ENCODE assay signal across 3 cellular contexts in the genomic region with DNA sequence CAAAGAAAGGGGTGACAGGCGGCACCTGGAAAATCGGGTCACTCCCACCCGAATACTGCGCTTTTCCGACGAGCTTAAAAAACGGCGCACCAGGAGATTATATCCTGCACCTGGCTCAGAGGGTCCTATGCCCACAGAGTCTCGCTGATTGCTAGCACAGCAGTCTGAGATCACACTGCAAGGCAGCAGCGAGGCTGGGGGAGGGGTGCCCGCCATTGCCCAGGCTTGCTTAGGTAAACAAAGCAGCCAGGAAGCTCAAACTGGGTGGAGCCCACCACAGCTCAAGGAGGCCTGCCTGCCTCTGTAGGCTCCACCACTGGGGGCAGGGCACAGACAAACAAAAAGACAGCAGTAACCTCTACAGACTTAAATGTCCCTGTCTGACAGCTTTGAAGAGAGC. TPM values are rescaled to one million over a fixed set of nuclear protein-coding genes. Genes with fewer than 3 reads are reported as not detected.
"Had no signal": no experiment of that assay in that cellular context is flagged by ENCODE, and none has a peak within 500 bp of the region (broad histone marks: within the 10 kb centered on the region; RNA-seq: fewer than 3 reads in every experiment).

No MANE protein-coding gene starts in this region.

RNA-seq across cellular contexts. Expression of a gene that starts 26.2 kb away (rescaled TPM):
- total RNA-seq: naive thymus-derived CD8-positive, alpha-beta T cell had no signal
- polyA plus RNA-seq: immature natural killer cell; naive thymus-derived CD4-positive, alpha-beta T cell; naive thymus-derived CD8-positive, alpha-beta T cell had no signal
